23 cellular contexts compared by ENCODE assay signal in the genomic region with DNA sequence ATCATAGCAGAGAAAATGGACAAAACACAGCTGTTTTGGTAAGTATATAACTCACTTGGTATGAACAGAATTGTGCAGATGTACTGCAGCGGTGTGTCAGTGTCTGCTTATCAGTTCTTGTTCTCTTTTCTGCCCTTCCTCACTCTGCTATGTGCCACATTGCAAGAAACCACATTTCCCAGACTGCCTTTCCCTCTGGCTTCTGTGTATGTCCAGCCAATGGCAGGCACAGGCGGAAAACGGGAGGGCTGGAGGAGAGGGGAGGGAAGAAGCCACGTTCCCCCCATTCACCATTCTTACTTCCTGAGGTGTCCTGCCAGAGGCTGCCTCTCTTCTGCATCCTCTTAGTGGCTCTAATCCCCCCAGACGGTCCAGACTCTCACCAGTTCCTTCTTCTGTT. TPM values are rescaled to one million over a fixed set of nuclear protein-coding genes. Genes with fewer than 3 reads are reported as not detected.
DNase-seq lines count a peak whose midpoint lies in the region; ATAC-seq, FAIRE-seq and TF ChIP-seq lines count a peak whose summit lies in the region.
"Had no signal": no experiment of that assay in that cellular context is flagged by ENCODE, and none has a peak within 500 bp of the region (broad histone marks: within the 10 kb centered on the region; RNA-seq: fewer than 3 reads in every experiment).

No MANE protein-coding gene starts in this region.

- no peak for FAIRE-seq in H54 (lab: Jason Lieb, UNC)

- H4K91ac ChIP-seq in H9 (ENCODE audit: insufficient read length, low read depth, low read length): no peak overlapping the region

- no peak overlapping the region for H2AFZ ChIP-seq in H9 (ENCODE audit: low read length)
- no peak overlapping the region for H2AFZ ChIP-seq in neuron (ENCODE audit: low read depth, low read length)

- H3K79me2 ChIP-seq in H9 (ENCODE audit: insufficient read depth, low read length): no peaks in the 10 kb centered on the region

- TF ChIP-seq CTCF in H9 (conservative IDR thresholded peaks at IDR 0.05) (no peak), WERI-Rb-1 (IDR thresholded peaks at IDR 0.05; ENCODE audit: low read depth, low read length) (no peak), lower lobe of right lung (IDR thresholded peaks at IDR 0.05) (no peak)

- H3K4ac ChIP-seq in H9 (ENCODE audit: low read depth, low read length): no peak overlapping the region

- H3K9ac ChIP-seq in H9 (ENCODE audit: extremely low read depth, insufficient read length, low read length): no peak overlapping the region

- H3K9me3 ChIP-seq in H9 (ENCODE audit: control insufficient read depth, low read depth, low read length): no peaks in the 10 kb centered on the region
- H3K9me3 ChIP-seq in WERI-Rb-1 (ENCODE audit: severe bottlenecking): peaks cover 6% of the 10 kb centered on the region
- H3K9me3 ChIP-seq in neuron (ENCODE audit: low read length): no peaks in the 10 kb centered on the region
- no peaks in the 10 kb centered on the region for H3K9me3 ChIP-seq in lower lobe of right lung
- H3K9me3 ChIP-seq: thoracic aorta had no signal

- H3K14ac ChIP-seq in H9 (ENCODE audit: insufficient read depth, low read length): no peak overlapping the region

- H3K56ac ChIP-seq in H9 (ENCODE audit: insufficient read length, low read depth, low read length): no peak overlapping the region

- no peak for TF ChIP-seq POLR2A in H54 (IDR thresholded peaks at IDR 0.05; ENCODE audit: low read depth, low read length)

- H2AK5ac ChIP-seq in H9 (ENCODE audit: insufficient read length, low read length): no peak overlapping the region

- peak; percentile 36 for DNase-seq in H9
- DNase-seq in NCI-H146 (lab: John Stamatoyannopoulos, UW): peak; percentile 72
- DNase-seq in WERI-Rb-1: peak; percentile 72
- DNase-seq in activated CD4-positive, alpha-beta memory T cell treated with anti-CD3 and anti-CD28 coated beads for 36 hours: no peak
- DNase-seq in H54 (ENCODE audit: insufficient read length, low spot score): no peak
- no peak for DNase-seq in lower lobe of right lung
- DNase-seq: activated B cell treated with CpG ODN at 0.5 μM for 24 hours; activated naive CD8-positive, alpha-beta T cell treated with anti-CD3 and anti-CD28 coated beads, Interleukin-2, amount 50 U/mL, for 24 hours; AML-193; esophagus squamous epithelium; Karpas-422; naive B cell; NCI-H2029 treated with DMSO at 0.1 percent for 48 hours; NCI-H510A; spleen had no signal

- H3K18ac ChIP-seq in H9 (ENCODE audit: insufficient read length, low read depth, low read length): no peak overlapping the region

- CTCF ChIA-PET in activated CD4-positive, alpha-beta memory T cell treated with anti-CD3 and anti-CD28 coated beads for 36 hours (lab: Charles Lee): no interaction called here

- peaks cover 0 to 3% of the 10 kb centered on the region in 2 experiments; a peak in 2 of 5 replicates for H3K9me3 Mint-ChIP-seq in H9
- peaks cover 8% of the 10 kb centered on the region for H3K9me3 Mint-ChIP-seq in activated CD4-positive, alpha-beta memory T cell treated with anti-CD3 and anti-CD28 coated beads for 36 hours
- H3K9me3 Mint-ChIP-seq: activated B cell treated with CpG ODN at 0.5 μM for 24 hours had no signal

- no peaks in the 10 kb centered on the region for H3K36me3 ChIP-seq in WERI-Rb-1
- H3K36me3 ChIP-seq in neuron (ENCODE audit: insufficient read depth, low read length): no peaks in the 10 kb centered on the region
- H3K36me3 ChIP-seq in lower lobe of right lung: no peaks in the 10 kb centered on the region
- H3K36me3 ChIP-seq: cardiac muscle cell, esophagus squamous epithelium, spleen, thoracic aorta had no signal

- H3K4me3 ChIP-seq in WERI-Rb-1 (ENCODE audit: low read depth, low read length) (no peak overlapping the region), neuron (ENCODE audit: low read length) (peak overlapping the region; percentile 17), lower lobe of right lung (no peak overlapping the region)
- H3K4me3 ChIP-seq: cardiac muscle cell, esophagus squamous epithelium, spleen, thoracic aorta had no signal

- ATAC-seq in GM19023 (IDR thresholded peaks at IDR 0.05; ENCODE audit: unreplicated experiment) (no peak), lower lobe of right lung (no peak)
- ATAC-seq: activated naive CD8-positive, alpha-beta T cell treated with anti-CD3 and anti-CD28 coated beads, Interleukin-2, amount 50 U/mL, for 24 hours; Panc1 had no signal

- no CpG with 5 or more reads among the region's 5 CpGs for WGBS in H9 (ENCODE audit: extremely low coverage, insufficient read length, low lambda C conversion rate)

- H2BK15ac ChIP-seq in H9 (ENCODE audit: low read depth, low read length): no peak overlapping the region

- H3K4me1 Mint-ChIP-seq in H9: 0 out of 4 replicates have a peak, but pooled peaks cover 0 to 2% of the 10 kb centered on the region in 2 experiments
- no peaks in the 10 kb centered on the region for H3K4me1 Mint-ChIP-seq in activated CD4-positive, alpha-beta memory T cell treated with anti-CD3 and anti-CD28 coated beads for 36 hours (ENCODE audit: low read depth)

- H3K27ac ChIP-seq in H9 (ENCODE audit: insufficient read length, low read depth, low read length) (no peak overlapping the region), WERI-Rb-1 (no peak overlapping the region), lower lobe of right lung (no peak overlapping the region)
- H3K27ac ChIP-seq: cardiac muscle cell, esophagus squamous epithelium, spleen, thoracic aorta had no signal

- no peak overlapping the region for H4K8ac ChIP-seq in H9 (replicated peaks; ENCODE audit: insufficient read length, low read depth, low read length)

- no peak overlapping the region for H2BK120ac ChIP-seq in H9 (ENCODE audit: low read depth, low read length, poor library complexity, severe bottlenecking)

- no peak overlapping the region for H3K4me3 Mint-ChIP-seq in H9
- H3K4me3 Mint-ChIP-seq in activated CD4-positive, alpha-beta memory T cell treated with anti-CD3 and anti-CD28 coated beads for 36 hours: no peak overlapping the region
- H3K4me3 Mint-ChIP-seq: activated B cell treated with CpG ODN at 0.5 μM for 24 hours; activated naive CD8-positive, alpha-beta T cell treated with anti-CD3 and anti-CD28 coated beads, Interleukin-2, amount 50 U/mL, for 24 hours had no signal

- intact Hi-C loops in activated CD4-positive, alpha-beta memory T cell treated with anti-CD3 and anti-CD28 coated beads for 36 hours (cut with micrococcal nuclease): no loop called here
- intact Hi-C loops in lower lobe of right lung (cut with DNase I): no loop called here

- H3K23me2 ChIP-seq in H9 (ENCODE audit: insufficient read length, low read depth, low read length, poor library complexity, severe bottlenecking): no peaks in the 10 kb centered on the region

- H4K5ac ChIP-seq in H9 (ENCODE audit: insufficient read length, low read depth, low read length): no peak overlapping the region

- no peaks in the 10 kb centered on the region for H3K79me1 ChIP-seq in H9 (ENCODE audit: insufficient read depth, low read depth, low read length, poor library complexity, severe bottlenecking)

- no peak overlapping the region for H3T11ph ChIP-seq in H9 (ENCODE audit: low read length)

- H2BK12ac ChIP-seq in H9 (ENCODE audit: insufficient read length, low read depth, low read length): no peak overlapping the region

- H3K4me1 ChIP-seq in H9 (ENCODE audit: insufficient read depth, low read length) (no peaks in the 10 kb centered on the region), neuron (ENCODE audit: insufficient read depth, low read length) (no peaks in the 10 kb centered on the region), lower lobe of right lung (no peaks in the 10 kb centered on the region)
- H3K4me1 ChIP-seq: spleen had no signal

- no peak overlapping the region for H3K23ac ChIP-seq in H9 (ENCODE audit: insufficient read length, low read depth, low read length)

- no peaks in the 10 kb centered on the region for H3K36me3 Mint-ChIP-seq in H9 (ENCODE audit: insufficient read depth in 1 of 3, low read depth in 3 of 3)
- H3K36me3 Mint-ChIP-seq in activated CD4-positive, alpha-beta memory T cell treated with anti-CD3 and anti-CD28 coated beads for 36 hours: peaks cover 1% of the 10 kb centered on the region
- H3K36me3 Mint-ChIP-seq: naive B cell had no signal

- no peaks in the 10 kb centered on the region; the same call in 1 of the 2 replicates for H3K27me3 Mint-ChIP-seq in H9 (ENCODE audit: low read depth)
- H3K27me3 Mint-ChIP-seq in activated CD4-positive, alpha-beta memory T cell treated with anti-CD3 and anti-CD28 coated beads for 36 hours: peaks cover 2% of the 10 kb centered on the region

- H2BK5ac ChIP-seq in H9 (ENCODE audit: insufficient read length, low read length): no peak overlapping the region

- no peak overlapping the region for H3K27ac Mint-ChIP-seq in H9
- no peak overlapping the region for H3K27ac Mint-ChIP-seq in activated CD4-positive, alpha-beta memory T cell treated with anti-CD3 and anti-CD28 coated beads for 36 hours
- H3K27ac Mint-ChIP-seq: activated B cell treated with CpG ODN at 0.5 μM for 24 hours; activated naive CD8-positive, alpha-beta T cell treated with anti-CD3 and anti-CD28 coated beads, Interleukin-2, amount 50 U/mL, for 24 hours had no signal

- POLR2A ChIA-PET in activated CD4-positive, alpha-beta memory T cell treated with anti-CD3 and anti-CD28 coated beads for 36 hours (lab: Charles Lee): no interaction called here

- no peak overlapping the region for H3K4me2 ChIP-seq in H9 (ENCODE audit: insufficient read depth, insufficient read length, low read length)

- no peaks in the 10 kb centered on the region for H4K20me1 ChIP-seq in H9 (ENCODE audit: control insufficient read depth, insufficient read depth, insufficient read length)

- H3K27me3 ChIP-seq in H9 (ENCODE audit: insufficient read depth, low read length) (no peaks in the 10 kb centered on the region), WERI-Rb-1 (ENCODE audit: insufficient read depth, low read depth, severe bottlenecking) (no peaks in the 10 kb centered on the region), neuron (ENCODE audit: insufficient read depth, low read length) (no peaks in the 10 kb centered on the region), lower lobe of right lung (ENCODE audit: low read depth) (no peaks in the 10 kb centered on the region)
- H3K27me3 ChIP-seq: cardiac muscle cell, esophagus squamous epithelium, spleen had no signal

- no peak overlapping the region for H2BK20ac ChIP-seq in H9 (ENCODE audit: low read depth, low read length, poor library complexity, severe bottlenecking)

RNA-seq across cellular contexts. Expression of gene HHLA2, which starts 15.4 kb away (rescaled TPM):
- total RNA-seq in H9 (2021): not detected in 2 replicates
- total RNA-seq in activated CD4-positive, alpha-beta memory T cell treated with anti-CD3 and anti-CD28 coated beads for 36 hours: 1 to 10 TPM in 1 of 2 experiments, under 1 TPM in 1; 0.86 to 1.6 TPM
- total RNA-seq in lower lobe of right lung: 4.9 TPM
- total RNA-seq: esophagus squamous epithelium, glomerular endothelial cell, lower leg skin, posterior vena cava, thoracic aorta had no signal

Comparison
In these comparisons a context has a peak if more than half of its experiments do, and no peak if none do; other contexts are left out.
1. DNase-seq: peak in H9 (single experiment), NCI-H146 (single experiment) and WERI-Rb-1 (single experiment); none in activated CD4-positive, alpha-beta memory T cell treated with anti-CD3 and anti-CD28 coated beads for 36 hours (single experiment), H54 (single experiment) and lower lobe of right lung (single experiment).